Comparison of ENCODE assay signal across 10 cellular contexts in genomic region chr3:10188798-10189556, GRCh38. TPM values are rescaled to one million over a fixed set of nuclear protein-coding genes. Genes with fewer than 3 reads are reported as not detected.
A peak's percentile ranks its signal among the peaks of the same experiment; 100 is the strongest.
DNase-seq lines count a peak whose midpoint lies in the region; ATAC-seq and TF ChIP-seq lines count a peak whose summit lies in the region.
"Had no signal": no experiment of that assay in that cellular context is flagged by ENCODE, and none has a peak within 500 bp of the region (broad histone marks: within the 10 kb centered on the region; RNA-seq: fewer than 3 reads in every experiment).

No MANE protein-coding gene starts in this region.

- no peaks in the 10 kb centered on the region for H3K9me3 Mint-ChIP-seq in activated T-cell treated with anti-CD3 and anti-CD28 coated beads, Interleukin-2, amount 50 U/mL, for 24 hours
- H3K9me3 Mint-ChIP-seq in activated naive CD8-positive, alpha-beta T cell treated with anti-CD3 and anti-CD28 coated beads, Interleukin-2, amount 10 ng/mL, durations not matched to agents 7 days and 5 days: no peaks in the 10 kb centered on the region
- H3K9me3 Mint-ChIP-seq in HFFc6: no peaks in the 10 kb centered on the region

- peaks cover 6% of the 10 kb centered on the region for H3K36me3 Mint-ChIP-seq in activated T-cell treated with anti-CD3 and anti-CD28 coated beads, Interleukin-2, amount 50 U/mL, for 24 hours (ENCODE audit: low read depth)
- H3K36me3 Mint-ChIP-seq in activated naive CD8-positive, alpha-beta T cell treated with anti-CD3 and anti-CD28 coated beads, Interleukin-2, amount 10 ng/mL, durations not matched to agents 7 days and 5 days: peaks cover 1% of the 10 kb centered on the region
- H3K36me3 Mint-ChIP-seq in HFFc6 (ENCODE audit: low read depth): peaks cover 11% of the 10 kb centered on the region; the same call in 1 of the 2 replicates

- no peak for DNase-seq in activated T-cell treated with anti-CD3 and anti-CD28 coated beads, Interleukin-2, amount 50 U/mL, for 24 hours
- DNase-seq in activated T-cell treated with anti-CD3 and anti-CD28 coated beads, Interleukin-2, amount 50 U/mL, for 48 hours: no peak
- DNase-seq in activated naive CD8-positive, alpha-beta T cell treated with anti-CD3 and anti-CD28 coated beads, Interleukin-2, amount 10 ng/mL, durations not matched to agents 7 days and 5 days: no peak
- DNase-seq in lower lobe of right lung: no peak
- no peak for DNase-seq in dermis blood vessel endothelial cell
- DNase-seq in ACHN: no peak
- DNase-seq in HFFc6: no peak
- DNase-seq: activated CD4-positive, CD25-positive, alpha-beta regulatory T cell treated with anti-CD3 and anti-CD28 coated beads, Interleukin-2, amount 50 U/mL, for 72 hours; cerebellar nuclear complex had no signal

- no peak for TF ChIP-seq CTCF in lower lobe of right lung (IDR thresholded peaks at IDR 0.05)
- no peak for TF ChIP-seq CTCF in HFFc6 (IDR thresholded peaks at IDR 0.05)

- no peak overlapping the region for H3K4me3 ChIP-seq in lower lobe of right lung
- no peak overlapping the region for H3K4me3 ChIP-seq in thymus (ENCODE audit: low read length)

- H3K27ac Mint-ChIP-seq in activated T-cell treated with anti-CD3 and anti-CD28 coated beads, Interleukin-2, amount 50 U/mL, for 24 hours: peak overlapping the region; percentile 91
- H3K27ac Mint-ChIP-seq in activated naive CD8-positive, alpha-beta T cell treated with anti-CD3 and anti-CD28 coated beads, Interleukin-2, amount 10 ng/mL, durations not matched to agents 7 days and 5 days: peak overlapping the region; percentile 75
- H3K27ac Mint-ChIP-seq in HFFc6: no peak overlapping the region

- no peaks in the 10 kb centered on the region for H3K36me3 ChIP-seq in lower lobe of right lung
- no peaks in the 10 kb centered on the region for H3K36me3 ChIP-seq in thymus (ENCODE audit: control insufficient read depth, insufficient read depth)

- no peaks in the 10 kb centered on the region for H3K27me3 Mint-ChIP-seq in activated T-cell treated with anti-CD3 and anti-CD28 coated beads, Interleukin-2, amount 50 U/mL, for 24 hours
- no peaks in the 10 kb centered on the region for H3K27me3 Mint-ChIP-seq in activated naive CD8-positive, alpha-beta T cell treated with anti-CD3 and anti-CD28 coated beads, Interleukin-2, amount 10 ng/mL, durations not matched to agents 7 days and 5 days
- H3K27me3 Mint-ChIP-seq in HFFc6 (ENCODE audit: insufficient read depth): peaks cover 2% of the 10 kb centered on the region

- H3K27me3 ChIP-seq in lower lobe of right lung (ENCODE audit: low read depth) (no peaks in the 10 kb centered on the region), thymus (ENCODE audit: control insufficient read depth, insufficient read depth) (no peaks in the 10 kb centered on the region)

- H3K27ac ChIP-seq in lower lobe of right lung (peak overlapping the region; percentile 81), thymus (ENCODE audit: low read depth) (peak overlapping the region; percentile 81)

- no peak for ATAC-seq in activated naive CD8-positive, alpha-beta T cell treated with anti-CD3 and anti-CD28 coated beads, Interleukin-2, amount 10 ng/mL, durations not matched to agents 7 days and 5 days (ENCODE audit: low read depth)
- no peak for ATAC-seq in lower lobe of right lung

- 79% methylated on average over 12 of the region's 12 CpGs for WGBS in thymus

- POLR2A ChIA-PET in activated naive CD8-positive, alpha-beta T cell treated with anti-CD3 and anti-CD28 coated beads, Interleukin-2, amount 10 ng/mL, durations not matched to agents 7 days and 5 days (lab: Charles Lee): interaction anchor here (0.6 kb wide), 1 partner anchor 59 kb away, joined by 6 read pairs; the partner anchor contains the start of gene TATDN2

- no peaks in the 10 kb centered on the region for H3K9me3 ChIP-seq in lower lobe of right lung
- no peaks in the 10 kb centered on the region for H3K9me3 ChIP-seq in thymus (ENCODE audit: control insufficient read depth)

- H3K4me1 Mint-ChIP-seq in activated T-cell treated with anti-CD3 and anti-CD28 coated beads, Interleukin-2, amount 50 U/mL, for 24 hours (ENCODE audit: low read depth): peaks cover 80% of the 10 kb centered on the region
- peaks cover 62% of the 10 kb centered on the region for H3K4me1 Mint-ChIP-seq in activated naive CD8-positive, alpha-beta T cell treated with anti-CD3 and anti-CD28 coated beads, Interleukin-2, amount 10 ng/mL, durations not matched to agents 7 days and 5 days
- H3K4me1 Mint-ChIP-seq in HFFc6 (ENCODE audit: low read depth): peaks cover 41% of the 10 kb centered on the region

- intact Hi-C loops in lower lobe of right lung (cut with DNase I): no loop called here

- in situ Hi-C loops in ACHN (cut with HindIII; ENCODE audit: low pct_ligation_motif_present, low pct_unique_long_range_greater_than_20kb, low sequenced_read_pairs): no loop called here

- peaks cover 78% of the 10 kb centered on the region for H3K4me1 ChIP-seq in lower lobe of right lung
- H3K4me1 ChIP-seq in thymus (ENCODE audit: control insufficient read depth, insufficient read depth, low read length): peaks cover 36% of the 10 kb centered on the region

- peak overlapping the region; percentile 46 for H3K4me3 Mint-ChIP-seq in activated T-cell treated with anti-CD3 and anti-CD28 coated beads, Interleukin-2, amount 50 U/mL, for 24 hours
- peak overlapping the region; percentile 56 for H3K4me3 Mint-ChIP-seq in activated naive CD8-positive, alpha-beta T cell treated with anti-CD3 and anti-CD28 coated beads, Interleukin-2, amount 10 ng/mL, durations not matched to agents 7 days and 5 days
- H3K4me3 Mint-ChIP-seq in HFFc6: no peak overlapping the region

RNA-seq across cellular contexts. Expression of gene IRAK2, which starts 24.3 kb away (rescaled TPM):
- total RNA-seq in activated naive CD8-positive, alpha-beta T cell treated with anti-CD3 and anti-CD28 coated beads, Interleukin-2, amount 10 ng/mL, durations not matched to agents 7 days and 5 days: 1 to 10 TPM; 3.5 to 3.7 TPM
- total RNA-seq in lower lobe of right lung: 3.9 TPM
- 3.3 TPM for polyA plus RNA-seq in thymus
- 42.5 and 55.6 TPM in 2 replicates for total RNA-seq in dermis blood vessel endothelial cell
- total RNA-seq in HFFc6 (2021; fragmentation: NEBNext Ultra II Directional; extraction: Animal tissue kit (Norgen Biotek cat#: 25700)): 1 to 10 TPM; 2.6 to 4.4 (median 3.5) TPM

RNA-seq across cellular contexts. Expression of gene VHL, which starts 47.4 kb away (rescaled TPM):
- total RNA-seq in activated naive CD8-positive, alpha-beta T cell treated with anti-CD3 and anti-CD28 coated beads, Interleukin-2, amount 10 ng/mL, durations not matched to agents 7 days and 5 days: 10 to 100 TPM; 66.5 to 68.1 TPM
- total RNA-seq in lower lobe of right lung (38.1 TPM), dermis blood vessel endothelial cell (51.8 and 51.9 TPM in 2 replicates)
- polyA plus RNA-seq in thymus: 78.0 TPM
- total RNA-seq in HFFc6 (2021; fragmentation: NEBNext Ultra II Directional; extraction: Animal tissue kit (Norgen Biotek cat#: 25700)): 10 to 100 TPM; 16.1 to 21.8 (median 19.5) TPM

RNA-seq across cellular contexts. Expression of gene TATDN2, which starts 59.3 kb away (rescaled TPM):
- 10 to 100 TPM; 55.4 to 67.4 TPM for total RNA-seq in activated naive CD8-positive, alpha-beta T cell treated with anti-CD3 and anti-CD28 coated beads, Interleukin-2, amount 10 ng/mL, durations not matched to agents 7 days and 5 days
- total RNA-seq in lower lobe of right lung (36.0 TPM), dermis blood vessel endothelial cell (11.4 and 13.8 TPM in 2 replicates)
- polyA plus RNA-seq in thymus: 24.4 TPM
- 10 to 100 TPM; 29.6 to 33.4 (median 30.7) TPM for total RNA-seq in HFFc6 (2021; fragmentation: NEBNext Ultra II Directional; extraction: Animal tissue kit (Norgen Biotek cat#: 25700))
